ENCODE assay signal across 25 cellular contexts in genomic region chr15:62363913-62364312, GRCh38. TPM values are rescaled to one million over a fixed set of nuclear protein-coding genes. Genes with fewer than 3 reads are reported as not detected.
DNase-seq lines count a peak whose midpoint lies in the region; ATAC-seq, FAIRE-seq and TF ChIP-seq lines count a peak whose summit lies in the region.
"Had no signal": no experiment of that assay in that cellular context is flagged by ENCODE, and none has a peak within 500 bp of the region (broad histone marks: within the 10 kb centered on the region; RNA-seq: fewer than 3 reads in every experiment).

No MANE protein-coding gene starts in this region.

- DNase-seq in A549 (ENCODE audit: low read depth in 1 of 2, low spot score in 1 of 2) (no peak), SK-N-DZ (ENCODE audit: low spot score) (peak; percentile 35), mesendoderm (peak; percentile 71), COLO668 (lab: John Stamatoyannopoulos, UW; ENCODE audit: unreplicated experiment) (no peak), posterior cingulate gyrus (no peak)
- DNase-seq in activated CD8-positive, alpha-beta memory T cell treated with anti-CD3 and anti-CD28 coated beads for 24 hours, result no peak
- DNase-seq: 8988T; AML-193; CD4-positive, alpha-beta T cell; CD8-positive, alpha-beta T cell; COR-L47; DMS 273 treated with DMSO at 0.1 percent for 48 hours; DMS153; DMS53; DMS79; DND-41; EL; GDM1 had no signal

- peak; percentile 18 for FAIRE-seq in A549 (lab: Jason Lieb, UNC)
- FAIRE-seq: A204.1, GM12878, GM12892, GM18507 had no signal

- H3K27ac ChIP-seq in A549, result no peak overlapping the region
- H3K27ac ChIP-seq in mesendoderm (ENCODE audit: low read depth, low read length), result no peak overlapping the region
- H3K27ac ChIP-seq: BLaER1 treated with 17β-estradiol and CSF1 and Interleukin-3, amounts not matched to agents 10 nM and 100 nM; C4-2B had no signal

- no peak overlapping the region for H3K56ac ChIP-seq in mesendoderm (ENCODE audit: low read length)

- no peak for TF ChIP-seq POLR2A in A549 (IDR thresholded peaks at IDR 0.05; ENCODE audit: low read length)

- POLR2A ChIA-PET in A549 (lab: Yijun Ruan, JAX), result no interaction called here

- H3K4me3 ChIP-seq in A549 (no peak overlapping the region), mesendoderm (ENCODE audit: low read length) (no peak overlapping the region)
- H3K4me3 ChIP-seq: BLaER1 treated with 17β-estradiol and CSF1 and Interleukin-3, amounts not matched to agents 10 nM and 100 nM; GM12878 had no signal

- H3K23ac ChIP-seq in mesendoderm (ENCODE audit: low read length), result no peak overlapping the region

- TF ChIP-seq CTCF in A549 (IDR thresholded peaks at IDR 0.05), result no peak

- CTCF ChIA-PET in A549 (lab: Yijun Ruan, JAX), result interaction anchor here (3.6 kb wide), 1 partner anchor 10 kb away, joined by 13 read pairs; no protein-coding TSS in a partner anchor

- no peak overlapping the region for H3K4me2 ChIP-seq in A549
- no peak overlapping the region for H3K4me2 ChIP-seq in mesendoderm (ENCODE audit: low read length)

- H4K8ac ChIP-seq in mesendoderm (ENCODE audit: low read depth, low read length), result no peak overlapping the region

- TF ChIP-seq RAD21 in A549 (conservative IDR thresholded peaks at IDR 0.05 in 1 of 2, IDR thresholded peaks at IDR 0.05 in 1 of 2), result no peak

- intact Hi-C loops in posterior cingulate gyrus (cut with DNase I), result no loop called here

- no peak overlapping the region for H2BK5ac ChIP-seq in mesendoderm (ENCODE audit: low read length)

- H3K36me3 ChIP-seq in mesendoderm (ENCODE audit: control insufficient read depth, insufficient read depth, low read length), result no peaks in the 10 kb centered on the region
- H3K36me3 ChIP-seq: BLaER1 treated with 17β-estradiol and CSF1 and Interleukin-3, amounts not matched to agents 10 nM and 100 nM had no signal

- H3K79me1 ChIP-seq in mesendoderm (ENCODE audit: low read length), result no peaks in the 10 kb centered on the region

- H3K4me1 ChIP-seq in A549 (no peaks in the 10 kb centered on the region), mesendoderm (ENCODE audit: control insufficient read depth, low read depth, low read length) (no peaks in the 10 kb centered on the region)

- no peak overlapping the region for H3K9ac ChIP-seq in mesendoderm (ENCODE audit: low read length)
- H3K9ac ChIP-seq: BLaER1 treated with 17β-estradiol and CSF1 and Interleukin-3, amounts not matched to agents 10 nM and 100 nM had no signal

- H3K27me3 ChIP-seq in mesendoderm (ENCODE audit: insufficient read depth, low read length, poor library complexity), result no peaks in the 10 kb centered on the region
- H3K27me3 ChIP-seq: BLaER1 treated with 17β-estradiol and CSF1 and Interleukin-3, amounts not matched to agents 10 nM and 100 nM had no signal

- no peak overlapping the region for H3K4ac ChIP-seq in mesendoderm (ENCODE audit: low read depth, low read length)

- H2BK15ac ChIP-seq in mesendoderm (replicated peaks; ENCODE audit: low read depth), result no peak overlapping the region

- no peak overlapping the region for H2AK5ac ChIP-seq in mesendoderm (ENCODE audit: low read length)

- no peak for TF ChIP-seq EP300 in A549 (IDR thresholded peaks at IDR 0.05)

- no peak overlapping the region for H4K5ac ChIP-seq in mesendoderm (ENCODE audit: low read length)

- H3K79me2 ChIP-seq in mesendoderm (ENCODE audit: control insufficient read depth, insufficient read depth, low read length), result no peaks in the 10 kb centered on the region

- no peak for ATAC-seq in A549
- peak; percentile 40; the same call in 2 of the 3 replicates for ATAC-seq in SK-N-SH treated with all-trans-retinoic acid at 6 μM for 48 hours
- ATAC-seq: CD8-positive, alpha-beta T cell; GM12878 had no signal

- H3K18ac ChIP-seq in mesendoderm (ENCODE audit: low read length), result no peak overlapping the region

- H3K9me3 ChIP-seq in A549, result no peaks in the 10 kb centered on the region
- H3K9me3 ChIP-seq: BLaER1 treated with 17β-estradiol and CSF1 and Interleukin-3, amounts not matched to agents 10 nM and 100 nM had no signal

- H2BK120ac ChIP-seq in mesendoderm (ENCODE audit: low read depth, low read length), result no peak overlapping the region

- 24% methylated on average over 1 of the region's 1 CpG for WGBS in A549 (ENCODE audit: missing lambda C conversion rate)
- no CpG with 5 or more reads among the region's 1 CpG for WGBS in mesendoderm (ENCODE audit: extremely low coverage, insufficient coverage, low lambda C conversion rate)

TF ChIP-seq in A549, 52 proteins besides CTCF, POLR2A, EP300 and RAD21:
- no peak for TF ChIP-seq PHF8 (IDR thresholded peaks at IDR 0.05; ENCODE audit: borderline replicate concordance, low read depth)

TF ChIP-seq in SK-N-SH treated with all-trans-retinoic acid at 6 μM for 48 hours, 23 proteins besides CTCF, POLR2A, EP300 and RAD21:
- TF ChIP-seq RARB (CRISPR knock-in tag; IDR thresholded peaks at IDR 0.05), result no peak
- no peak for TF ChIP-seq ZNF8 (CRISPR knock-in tag; IDR thresholded peaks at IDR 0.05)
- peak; percentile 47; the same call in 1 of the 2 replicates for TF ChIP-seq TCF4 (CRISPR knock-in tag; IDR thresholded peaks at IDR 0.05; ENCODE audit: borderline replicate concordance)
- no peak for TF ChIP-seq ZNF70 (CRISPR knock-in tag; IDR thresholded peaks at IDR 0.05)

RNA-seq across cellular contexts. Expression of gene TLN2, which starts 26.4 kb away (rescaled TPM):
- polyA plus RNA-seq in A549 (2011; rRNA removed) (4.3 and 5.1 TPM in 2 replicates), A549 (2017; fragmentation: RNase III; extraction: RNeasy Plus Mini Kit Qiagen cat#74134 plus additional on column Dnase treatment) (5.3 to 6.1 TPM (median 5.8 TPM) in 3 replicates)
- polyA plus RNA-seq in A549 (2012; cell fraction: cytosol; rRNA removed), result 2.6 and 3.0 TPM in 2 replicates
- 7.4 and 7.6 TPM in 2 replicates for polyA plus RNA-seq in A549 (2012; cell fraction: nucleus; rRNA removed)
- polyA minus RNA-seq in A549 (2011; rRNA and poly(A)+ RNA removed), result 14.3 and 16.3 TPM in 2 replicates
- 9.6 and 12.6 TPM in 2 replicates for polyA plus RNA-seq in SK-N-DZ (2014; cell fraction: cytosol; rRNA removed)
- 7.8 and 8.8 TPM in 2 replicates for polyA plus RNA-seq in SK-N-DZ (2014; cell fraction: nucleus; rRNA removed)
- polyA plus RNA-seq in mesendoderm (2013, experiment 1 of 2), result 13.2 TPM
- 13.3 TPM for polyA plus RNA-seq in mesendoderm (2013, experiment 2 of 2)

Comparison
In these comparisons a context has a peak if more than half of its experiments do, and no peak if none do; other contexts are left out.
1. DNase-seq: peak in SK-N-DZ (single experiment) and mesendoderm (single experiment); none in A549 (0 of 2), COLO668 (single experiment), posterior cingulate gyrus (0 of 10) and activated CD8-positive, alpha-beta memory T cell treated with anti-CD3 and anti-CD28 coated beads for 24 hours (single experiment).